ENCODE assay signal across 23 cellular contexts in genomic region chr5:149229298-149229937, GRCh38. TPM values are rescaled to one million over a fixed set of nuclear protein-coding genes. Genes with fewer than 3 reads are reported as not detected.
DNase-seq lines count a peak whose midpoint lies in the region; ATAC-seq, FAIRE-seq and TF ChIP-seq lines count a peak whose summit lies in the region.
"Had no signal": no experiment of that assay in that cellular context is flagged by ENCODE, and none has a peak within 500 bp of the region (broad histone marks: within the 10 kb centered on the region; RNA-seq: fewer than 3 reads in every experiment).

No MANE protein-coding gene starts in this region.

- H3K9ac ChIP-seq in kidney (ENCODE audit: low read length in 2 of 2) = no peak overlapping the region
- H3K9ac ChIP-seq: KMS-11, neural progenitor cell had no signal

- H3K4me1 ChIP-seq in heart right ventricle (peaks cover 10 to 39% (median 32%) of the 10 kb centered on the region in 9 donors), SJSA1 (replicated peaks) (peaks cover 34% of the 10 kb centered on the region), lower lobe of right lung (peaks cover 24% of the 10 kb centered on the region), upper lobe of right lung (peaks cover 25% of the 10 kb centered on the region), kidney (ENCODE audit: control insufficient read depth in 1 of 2, insufficient read depth in 1 of 2, low read depth in 1 of 2, low read length in 2 of 2) (peaks cover 0 to 2% of the 10 kb centered on the region in 2 donors)
- H3K4me1 ChIP-seq: Caco-2, neural progenitor cell had no signal

- TF ChIP-seq CTCF in heart right ventricle (IDR thresholded peaks at IDR 0.05) (peak in 1 of 9 donors; percentile 11), lower lobe of right lung (IDR thresholded peaks at IDR 0.05) (no peak), upper lobe of right lung (IDR thresholded peaks at IDR 0.05) (no peak), kidney (IDR thresholded peaks at IDR 0.05; ENCODE audit: borderline replicate concordance, extremely low read depth, insufficient read depth) (no peak)

- H3K27me3 ChIP-seq in heart right ventricle (no peaks in the 10 kb centered on the region), SJSA1 (replicated peaks) (no peaks in the 10 kb centered on the region), lower lobe of right lung (ENCODE audit: low read depth) (no peaks in the 10 kb centered on the region), upper lobe of right lung (no peaks in the 10 kb centered on the region)
- H3K27me3 ChIP-seq: adrenal gland, brain microvascular endothelial cell had no signal

- no peaks in the 10 kb centered on the region for H3K9me3 ChIP-seq in heart right ventricle
- H3K9me3 ChIP-seq in SJSA1 (replicated peaks) = no peaks in the 10 kb centered on the region
- no peaks in the 10 kb centered on the region for H3K9me3 ChIP-seq in lower lobe of right lung
- no peaks in the 10 kb centered on the region for H3K9me3 ChIP-seq in upper lobe of right lung
- no peaks in the 10 kb centered on the region for H3K9me3 ChIP-seq in kidney (ENCODE audit: control insufficient read depth in 1 of 2, low read length in 2 of 2)
- H3K9me3 ChIP-seq: adrenal gland, Caco-2 had no signal

- H3K36me3 ChIP-seq in heart right ventricle = peaks cover 0 to 57% (median 19%) of the 10 kb centered on the region in 9 donors
- peaks cover 37% of the 10 kb centered on the region for H3K36me3 ChIP-seq in SJSA1
- peaks cover 20% of the 10 kb centered on the region for H3K36me3 ChIP-seq in lower lobe of right lung
- no peaks in the 10 kb centered on the region for H3K36me3 ChIP-seq in upper lobe of right lung
- H3K36me3 ChIP-seq in kidney (ENCODE audit: control insufficient read depth in 1 of 2, insufficient read depth in 2 of 2, low read length in 2 of 2) = peaks cover 4 to 5% of the 10 kb centered on the region in 2 donors
- H3K36me3 ChIP-seq: adrenal gland, neural progenitor cell had no signal

- no peak for FAIRE-seq in kidney (lab: Jason Lieb, UNC)
- FAIRE-seq: A204.1, GM12891 had no signal

- intact Hi-C loops in heart right ventricle (cut with DNase I) (loop anchor here (1.0 to 5.0 kb wide), 5 partner anchors 86 to 89 kb away; partner anchors contain the start of gene ABLIM3 (in 8 of the 10)), Right ventricle myocardium inferior (cut with DNase I) (loop anchor here (1.0 kb wide), 1 partner anchor 88 kb away; the partner anchor contains the start of gene ABLIM3), lower lobe of right lung (cut with DNase I) (loop anchor here (10.0 kb wide), 1 partner anchor 95 kb away; no protein-coding TSS in a partner anchor), upper lobe of right lung (cut with DNase I) (no loop called here), kidney (cut with DNase I) (no loop called here)

- WGBS in heart right ventricle, 2 donors = 43 to 48% methylated on average over 6 of the region's 6 CpGs

- peak in 3 of 8 donors; percentile 2 to 8 (median 3) for ATAC-seq in heart right ventricle
- no peak for ATAC-seq in Right ventricle myocardium inferior
- ATAC-seq in lower lobe of right lung = no peak
- no peak for ATAC-seq in upper lobe of right lung
- no peak for ATAC-seq in GM21367 (IDR thresholded peaks at IDR 0.05; ENCODE audit: unreplicated experiment)
- ATAC-seq in GM21360 (IDR thresholded peaks at IDR 0.05; ENCODE audit: unreplicated experiment) = no peak
- ATAC-seq: activated CD8-positive, alpha-beta T cell treated with anti-CD3 and anti-CD28 coated beads, Interleukin-2, amount 10 ng/mL, durations not matched to agents 7 days and 5 days had no signal

- no peak for DNase-seq in heart right ventricle
- DNase-seq in Right ventricle myocardium inferior (ENCODE audit: missing footprints) = no peak
- no peak for DNase-seq in SJSA1 (ENCODE audit: low read depth in 1 of 2, low spot score in 2 of 2)
- no peak for DNase-seq in lower lobe of right lung
- DNase-seq in upper lobe of right lung = no peak
- no peak for DNase-seq in kidney
- DNase-seq: activated CD8-positive, alpha-beta T cell treated with anti-CD3 and anti-CD28 coated beads, Interleukin-2, amount 10 ng/mL, durations not matched to agents 7 days and 5 days; activated gamma-delta T cell treated with Interleukin-2 at 50 U/mL for 16 hours; DND-41; NCI-H2171 treated with DMSO at 0.1 percent for 48 hours; stimulated activated CD4-positive, alpha-beta T cell treated with anti-CD3 and anti-CD28 coated beads, Interleukin-2, amount 100 ng/mL, for 48 hours; stimulated activated naive CD4-positive, alpha-beta T cell treated with Interleukin-2 at 50 U/mL for 16 hours had no signal

- no peak overlapping the region for H3K4me3 ChIP-seq in heart right ventricle
- no peak overlapping the region for H3K4me3 ChIP-seq in SJSA1
- H3K4me3 ChIP-seq in lower lobe of right lung = no peak overlapping the region
- no peak overlapping the region for H3K4me3 ChIP-seq in upper lobe of right lung
- H3K4me3 ChIP-seq in kidney (ENCODE audit: low read length in 2 of 2) = no peak overlapping the region
- H3K4me3 ChIP-seq: adrenal gland, coronary artery, neural progenitor cell had no signal

- H3K27ac ChIP-seq in heart right ventricle (peak overlapping the region; percentile 1 to 79 (median 54)), SJSA1 (peak overlapping the region; percentile 20; the same call in 1 of the 2 replicates), lower lobe of right lung (peak overlapping the region; percentile 42), upper lobe of right lung (peak overlapping the region; percentile 27), kidney (ENCODE audit: low read depth in 2 of 2, low read length in 2 of 2) (no peak overlapping the region)
- H3K27ac ChIP-seq: brain microvascular endothelial cell, KMS-11, neural progenitor cell, RWPE1 had no signal

RNA-seq across cellular contexts. Expression of gene AFAP1L1, which starts 42.2 kb away (rescaled TPM):
- total RNA-seq in heart right ventricle = 10 to 100 TPM; 30.3 to 61.6 (median 47.2) TPM
- 10 to 100 TPM; 35.6 to 35.9 TPM for polyA plus RNA-seq in heart right ventricle
- total RNA-seq in Right ventricle myocardium inferior = 46.9 TPM
- 26.6 and 33.2 TPM in 2 replicates for total RNA-seq in SJSA1 (2014; rRNA removed; shearing (Covaris generic))
- total RNA-seq in lower lobe of right lung = 26.6 TPM
- total RNA-seq in upper lobe of right lung = 32.7 TPM
- total RNA-seq in kidney = 14.8 TPM
- polyA plus RNA-seq in kidney (ENCODE audit: insufficient read depth, low read depth, low replicate concordance) = 4.8 TPM
- total RNA-seq: activated CD8-positive, alpha-beta T cell treated with anti-CD3 and anti-CD28 coated beads, Interleukin-2, amount 10 ng/mL, durations not matched to agents 7 days and 5 days had no signal

Comparison
In these comparisons a context has a peak if more than half of its experiments do, and no peak if none do; other contexts are left out.
1. H3K27ac ChIP-seq: peak in heart right ventricle (10 of 10), SJSA1 (single experiment), lower lobe of right lung (single experiment) and upper lobe of right lung (single experiment); none in kidney (0 of 2).
2. intact Hi-C loops: an anchor here in heart right ventricle (1.0 to 5.0 kb wide), Right ventricle myocardium inferior (1.0 kb wide) and lower lobe of right lung (10.0 kb wide); none called in upper lobe of right lung and kidney.